9 cellular contexts compared by ENCODE assay signal in genomic region chr14:60266021-60266937, GRCh38. TPM values are rescaled to one million over a fixed set of nuclear protein-coding genes. Genes with fewer than 3 reads are reported as not detected.
DNase-seq lines count a peak whose midpoint lies in the region; ATAC-seq, FAIRE-seq and TF ChIP-seq lines count a peak whose summit lies in the region.
"Had no signal": no experiment of that assay in that cellular context is flagged by ENCODE, and none has a peak within 500 bp of the region (broad histone marks: within the 10 kb centered on the region; RNA-seq: fewer than 3 reads in every experiment).

No MANE protein-coding gene starts in this region.

- intact Hi-C loops in pancreas (cut with DNase I): no loop called here
- intact Hi-C loops in aorta (cut with DNase I): no loop called here

- H3K4me3 ChIP-seq in LNCaP clone FGC (ENCODE audit: low read depth, low read length): no peak overlapping the region
- H3K4me3 ChIP-seq in bronchial epithelial cell (ENCODE audit: low read depth, low read length): no peak overlapping the region
- no peak overlapping the region for H3K4me3 ChIP-seq in pancreas
- no peak overlapping the region for H3K4me3 ChIP-seq in aorta (ENCODE audit: low read length in 2 of 2)

- H3K4me1 ChIP-seq in pancreas (peaks cover 0 to under 1% (median 0%) of the 10 kb centered on the region in 3 donors), aorta (ENCODE audit: control insufficient read depth in 1 of 2, insufficient read depth in 2 of 2, low read length in 2 of 2) (no peaks in the 10 kb centered on the region)

- WGBS in pancreas, 2 donors: 92 to 96% methylated on average over 1 of the region's 1 CpG
- 97 to 100% methylated on average over 1 of the region's 1 CpG for WGBS in aorta, 2 donors

- H3K27me3 ChIP-seq in bronchial epithelial cell (ENCODE audit: control insufficient read depth, insufficient read depth, low read length) (no peaks in the 10 kb centered on the region), pancreas (no peaks in the 10 kb centered on the region), aorta (ENCODE audit: control insufficient read depth in 1 of 2, insufficient read depth in 2 of 2, low read length in 1 of 2) (no peaks in the 10 kb centered on the region)

- peak in 3 of 4 donors; percentile 35 to 77 (median 47) for ATAC-seq in pancreas
- ATAC-seq in aorta (ENCODE audit: low FRiP score): no peak

- H3K27ac ChIP-seq in pancreas: no peak overlapping the region
- H3K27ac ChIP-seq in aorta (ENCODE audit: low read depth in 1 of 2, low read length in 2 of 2): no peak overlapping the region

- no peaks in the 10 kb centered on the region for H3K36me3 ChIP-seq in bronchial epithelial cell (ENCODE audit: control insufficient read depth, insufficient read depth, low read length)
- no peaks in the 10 kb centered on the region for H3K36me3 ChIP-seq in pancreas
- H3K36me3 ChIP-seq in aorta (ENCODE audit: control insufficient read depth in 1 of 2, insufficient read depth in 2 of 2, low read length in 1 of 2): no peaks in the 10 kb centered on the region

- peak; percentile 41 for TF ChIP-seq CTCF in LNCaP clone FGC (IDR thresholded peaks at IDR 0.05; ENCODE audit: control insufficient read depth, extremely low read depth, insufficient read depth)
- TF ChIP-seq CTCF in bronchial epithelial cell (IDR thresholded peaks at IDR 0.05; ENCODE audit: insufficient read depth, low read length, severe bottlenecking): peak; percentile 47
- TF ChIP-seq CTCF in pancreas (IDR thresholded peaks at IDR 0.05): no peak

- FAIRE-seq in bronchial epithelial cell (lab: Jason Lieb, UNC): no peak
- no peak for FAIRE-seq in pancreas (lab: Jason Lieb, UNC)

- DNase-seq in NCI-H2029 (lab: John Stamatoyannopoulos, UW) (peak; percentile 15), NCI-H2029 treated with DMSO at 0.1 percent for 48 hours (lab: John Stamatoyannopoulos, UW) (no peak), LNCaP clone FGC (ENCODE audit: low read depth) (no peak), bronchial epithelial cell (ENCODE audit: low read depth) (peak; percentile 35), pancreas (no peak), aorta (no peak), DMS153 (lab: John Stamatoyannopoulos, UW) (no peak)
- DNase-seq in effector CD8-positive, alpha-beta T cell (lab: John Stamatoyannopoulos, UW): no peak
- DNase-seq: caudate nucleus had no signal

- no peaks in the 10 kb centered on the region for H3K9me3 ChIP-seq in pancreas
- H3K9me3 ChIP-seq in aorta (ENCODE audit: control insufficient read depth, low read length): peaks cover 1% of the 10 kb centered on the region

RNA-seq across cellular contexts. Expression of gene PPM1A, which starts 17.3 kb away (rescaled TPM):
- 30.6 and 35.5 TPM in 2 replicates for total RNA-seq in bronchial epithelial cell
- total RNA-seq in pancreas: 10 to 100 TPM; 20.9 to 32.3 (median 23.9) TPM
- polyA plus RNA-seq in pancreas: 10 to 100 TPM in 1 of 2 donors, 1 to 10 TPM in 1; 10.0 to 24.3 TPM
- total RNA-seq in aorta: 10 to 100 TPM; 61.8 to 63.7 TPM
- 10 to 100 TPM; 26.4 to 42.2 TPM for polyA plus RNA-seq in aorta

Comparison
In these comparisons a context has a peak if more than half of its experiments do, and no peak if none do; other contexts are left out.
1. DNase-seq: peak in NCI-H2029 (single experiment) and bronchial epithelial cell (single experiment); none in NCI-H2029 treated with DMSO at 0.1 percent for 48 hours (single experiment), LNCaP clone FGC (single experiment), pancreas (0 of 6), aorta (0 of 2), effector CD8-positive, alpha-beta T cell (single experiment) and DMS153 (single experiment).
2. CTCF ChIP-seq: peak in LNCaP clone FGC (single experiment) and bronchial epithelial cell (single experiment); none in pancreas (0 of 4).